ENCODE assay signal across 26 cellular contexts in genomic region chr2:172376505-172377125, GRCh38. TPM values are rescaled to one million over a fixed set of nuclear protein-coding genes. Genes with fewer than 3 reads are reported as not detected.
DNase-seq lines count a peak whose midpoint lies in the region; ATAC-seq, FAIRE-seq and TF ChIP-seq lines count a peak whose summit lies in the region.
"Had no signal": no experiment of that assay in that cellular context is flagged by ENCODE, and none has a peak within 500 bp of the region (broad histone marks: within the 10 kb centered on the region; RNA-seq: fewer than 3 reads in every experiment).

No MANE protein-coding gene starts in this region.

- H3K4me3 ChIP-seq in SK-N-SH (ENCODE audit: low read depth in 2 of 2, low read length in 1 of 2) (no peak overlapping the region), body of pancreas (no peak overlapping the region), stomach (no peak overlapping the region)
- H3K4me3 ChIP-seq: A549, SJSA1 had no signal

- CTCF ChIA-PET in SK-N-SH (lab: Yijun Ruan, JAX) = no interaction called here

- peaks cover 0 to 2% of the 10 kb centered on the region in 2 experiments; a peak in 1 of 4 replicates for H3K4me1 ChIP-seq in SK-N-SH (ENCODE audit: control insufficient read depth in 1 of 2, insufficient read depth in 2 of 2, low read depth in 1 of 2, low read length in 1 of 2)
- peaks cover 60% of the 10 kb centered on the region for H3K4me1 ChIP-seq in body of pancreas
- H3K4me1 ChIP-seq in stomach = peaks cover 23 to 46% (median 34%) of the 10 kb centered on the region in 4 donors

- no peak overlapping the region for H2AFZ ChIP-seq in SK-N-SH (ENCODE audit: low read depth)

- no peak for TF ChIP-seq RAD21 in SK-N-SH (IDR thresholded peaks at IDR 0.05; ENCODE audit: low read length)

- no peaks in the 10 kb centered on the region for H3K27me3 ChIP-seq in SK-N-SH (ENCODE audit: insufficient read depth)
- H3K27me3 ChIP-seq in body of pancreas = no peaks in the 10 kb centered on the region
- H3K27me3 ChIP-seq in stomach = no peaks in the 10 kb centered on the region
- H3K27me3 ChIP-seq: SJSA1 had no signal

- H3K36me3 ChIP-seq in SK-N-SH (replicated peaks in 1 of 2; ENCODE audit: control insufficient read depth in 1 of 2, insufficient read depth in 2 of 2, low read length in 1 of 2) = no peaks in the 10 kb centered on the region
- H3K36me3 ChIP-seq in body of pancreas (replicated peaks in 1 of 2; ENCODE audit: insufficient read depth in 1 of 2, low read depth in 2 of 2) = no peaks in the 10 kb centered on the region
- no peaks in the 10 kb centered on the region for H3K36me3 ChIP-seq in stomach
- H3K36me3 ChIP-seq: SJSA1 had no signal

- H3K9me2 ChIP-seq in SK-N-SH = no peaks in the 10 kb centered on the region

- no peaks in the 10 kb centered on the region for H3F3A ChIP-seq in SK-N-SH (replicated peaks; ENCODE audit: insufficient read depth)

- H3K79me2 ChIP-seq in SK-N-SH (ENCODE audit: insufficient read depth) = no peaks in the 10 kb centered on the region

- ATAC-seq in SK-N-SH treated with all-trans-retinoic acid at 6 μM for 48 hours (peak; percentile 54; the same call in 2 of the 3 replicates), body of pancreas (peak; percentile 63), GM19467 (IDR thresholded peaks at IDR 0.05; ENCODE audit: unreplicated experiment) (no peak)
- ATAC-seq: A549; CD8-positive, alpha-beta T cell had no signal

- no peak for TF ChIP-seq POLR2A in body of pancreas (IDR thresholded peaks at IDR 0.05)
- TF ChIP-seq POLR2A in stomach (IDR thresholded peaks at IDR 0.05) = no peak

- H3K27ac ChIP-seq in SK-N-SH (ENCODE audit: low read depth in 2 of 2, low read length in 1 of 2) = no peak overlapping the region
- H3K27ac ChIP-seq in body of pancreas = peak overlapping the region; percentile 83 to 91 (median 86)
- H3K27ac ChIP-seq in stomach = peak overlapping the region; percentile 53 to 80 (median 77)
- H3K27ac ChIP-seq: A549, C4-2B, HL-60, KMS-11, SJSA1 had no signal

- DNase-seq in SK-N-SH (no peak), D721Med (ENCODE audit: insufficient read length, low spot score) (peak; percentile 23), body of pancreas (peak in 3 of 4 donors; percentile 47 to 71 (median 63)), stomach (peak; percentile 49), T1000 (lab: John Stamatoyannopoulos, UW) (no peak)
- DNase-seq: AML-193; CD8-positive, alpha-beta T cell; GF-D8; HCEC 1CT; MM.1S; NCI-H1694 treated with DMSO at 0.1 percent for 48 hours; NCI-H2081; NCI-H226; NCI-H510A; NCI-H748 treated with DMSO at 0.1 percent for 48 hours; Right ventricle myocardium superior; RPMI8226 had no signal

- TF ChIP-seq CTCF in SK-N-SH (IDR thresholded peaks at IDR 0.05) (no peak), D721Med (IDR thresholded peaks at IDR 0.05; ENCODE audit: insufficient read depth, missing control alignments) (no peak), body of pancreas (IDR thresholded peaks at IDR 0.05) (no peak), stomach (IDR thresholded peaks at IDR 0.05) (no peak)

- intact Hi-C loops in body of pancreas (cut with DNase I) (no loop called here), stomach (cut with DNase I; ENCODE audit: low total_unique reads) (no loop called here)

- H3K4me2 ChIP-seq in SK-N-SH = no peak overlapping the region
- H3K4me2 ChIP-seq: A549, KMS-11 had no signal

- peak; percentile 35 for FAIRE-seq in D721Med (lab: Jason Lieb, UNC)
- FAIRE-seq: A549, GM12891, H1 had no signal

- H3K9ac ChIP-seq in SK-N-SH = no peak overlapping the region
- H3K9ac ChIP-seq: KMS-11 had no signal

- no peaks in the 10 kb centered on the region for H4K20me1 ChIP-seq in SK-N-SH (ENCODE audit: insufficient read depth)

- TF ChIP-seq EP300 in SK-N-SH (IDR thresholded peaks at IDR 0.05; ENCODE audit: borderline replicate concordance in 1 of 2, low read depth in 1 of 2, low read length in 1 of 2) (no peak), stomach (IDR thresholded peaks at IDR 0.05) (no peak)

- H3K9me3 ChIP-seq in SK-N-SH (no peaks in the 10 kb centered on the region), body of pancreas (no peaks in the 10 kb centered on the region), stomach (no peaks in the 10 kb centered on the region)

- WGBS in SK-N-SH (ENCODE audit: low lambda C conversion rate) = 75% methylated on average over 5 of the region's 5 CpGs
- WGBS in body of pancreas, 2 donors = 22 to 37% methylated on average over 5 of the region's 5 CpGs
- 25 to 46% (median 28%) methylated on average over 5 of the region's 5 CpGs for whole genome bisulfite sequencing in stomach, 5 donors

- POLR2A ChIA-PET in SK-N-SH (lab: Yijun Ruan, JAX) = no interaction called here

TF ChIP-seq in SK-N-SH treated with all-trans-retinoic acid at 6 μM for 48 hours, 23 proteins besides CTCF, POLR2A, EP300 and RAD21:
- TF ChIP-seq ZNF8 (CRISPR knock-in tag; IDR thresholded peaks at IDR 0.05) (no peak), ZNF70 (CRISPR knock-in tag; IDR thresholded peaks at IDR 0.05) (no peak), ARNTL (CRISPR knock-in tag; IDR thresholded peaks at IDR 0.05; ENCODE audit: borderline replicate concordance, low read depth) (no peak), ZNF565 (CRISPR knock-in tag; conservative IDR thresholded peaks at IDR 0.05; ENCODE audit: low read depth) (no peak), PPARA (CRISPR knock-in tag; IDR thresholded peaks at IDR 0.05; ENCODE audit: borderline replicate concordance) (no peak), POU6F1 (CRISPR knock-in tag; IDR thresholded peaks at IDR 0.05; ENCODE audit: borderline replicate concordance, low read depth) (no peak), ZC3H10 (CRISPR knock-in tag; IDR thresholded peaks at IDR 0.05) (no peak), SNAI2 (CRISPR knock-in tag; IDR thresholded peaks at IDR 0.05) (no peak)

TF ChIP-seq in SK-N-SH, 30 proteins besides CTCF, POLR2A, EP300 and RAD21:
- TF ChIP-seq ZBTB33 (IDR thresholded peaks at IDR 0.05; ENCODE audit: borderline replicate concordance, low read depth) (no peak), JUND (IDR thresholded peaks at IDR 0.05) (no peak), FOXM1 (IDR thresholded peaks at IDR 0.05; ENCODE audit: low read depth) (no peak), SIN3A (IDR thresholded peaks at IDR 0.05; ENCODE audit: borderline replicate concordance, low read depth, low read length) (no peak), MEF2A (IDR thresholded peaks at IDR 0.05; ENCODE audit: borderline replicate concordance, low read depth) (no peak), ELF1 (IDR thresholded peaks at IDR 0.05) (no peak), TCF12 (IDR thresholded peaks at IDR 0.05) (no peak), FOXJ3 (CRISPR knock-in tag; IDR thresholded peaks at IDR 0.05) (no peak), IRF3 (IDR thresholded peaks at IDR 0.05; ENCODE audit: low read depth, low read length) (no peak), USF2 (IDR thresholded peaks at IDR 0.05; ENCODE audit: borderline replicate concordance, low read depth, low read length) (no peak), FOSL2 (IDR thresholded peaks at IDR 0.05; ENCODE audit: borderline replicate concordance, low read depth) (no peak), MXI1 (IDR thresholded peaks at IDR 0.05; ENCODE audit: low read depth, low read length) (no peak), RCOR1 (IDR thresholded peaks at IDR 0.05; ENCODE audit: low read length) (no peak), RXRA (IDR thresholded peaks at IDR 0.05; ENCODE audit: borderline replicate concordance, low read depth) (no peak), SMC3 (IDR thresholded peaks at IDR 0.05; ENCODE audit: low read depth, low read length) (no peak), CHD2 (IDR thresholded peaks at IDR 0.05; ENCODE audit: low read length, partially characterized antibody) (no peak)

RNA-seq across cellular contexts. Expression of gene ITGA6, which starts 50.8 kb away (rescaled TPM):
- polyA plus RNA-seq in SK-N-SH (2012; rRNA removed) (25.9 and 26.0 TPM in 2 replicates), stomach (10 to 100 TPM; 10.7 to 19.5 (median 18.4) TPM)
- 32.9 and 33.9 TPM in 2 replicates for polyA plus RNA-seq in SK-N-SH (2012; cell fraction: cytosol; rRNA removed)
- 21.2 and 45.3 TPM in 2 replicates for polyA plus RNA-seq in SK-N-SH (2012; cell fraction: nucleus; rRNA removed)
- total RNA-seq in body of pancreas (100 to 1,000 TPM in 1 of 2 donors, 10 to 100 TPM in 1; 90.0 to 210 TPM), stomach (100 to 1,000 TPM in 3 of 5 donors, 10 to 100 TPM in 2; 20.4 to 391 (median 212) TPM)

Comparison
In these comparisons a context has a peak if more than half of its experiments do, and no peak if none do; other contexts are left out.
1. DNase-seq: peak in D721Med (single experiment), body of pancreas (3 of 4) and stomach (single experiment); none in SK-N-SH (single experiment) and T1000 (single experiment).
2. H3K27ac ChIP-seq: peak in body of pancreas (4 of 4) and stomach (5 of 5); none in SK-N-SH (0 of 2).